31 cellular contexts compared by ENCODE assay signal in genomic region chr14:94801225-94801624, GRCh38. TPM values are rescaled to one million over a fixed set of nuclear protein-coding genes. Genes with fewer than 3 reads are reported as not detected.
"Had no signal": no experiment of that assay in that cellular context is flagged by ENCODE, and none has a peak within 500 bp of the region (broad histone marks: within the 10 kb centered on the region; RNA-seq: fewer than 3 reads in every experiment).

No MANE protein-coding gene starts in this region.

- FAIRE-seq: urothelium cell line had no signal

- H3K4me3 ChIP-seq: stomach, suprapubic skin, testis, thoracic aorta, thyroid gland, tibial artery, tibial nerve, transverse colon, upper lobe of left lung, upper lobe of right lung, uterus, vagina had no signal

- H3K36me3 Mint-ChIP-seq: stimulated activated effector memory CD8-positive, alpha-beta T cell treated with anti-CD3 and anti-CD28 coated beads, Interleukin-12 subunit alpha, Interleukin-12 subunit beta, amount 100 ng/mL, for 72 hours; stimulated activated memory B cell treated with anti-CD40 and anti-IgM and Interleukin-4, amounts not matched to agents 10 μg/mL and 1 μg/mL and 100 μg/mL, for 72 hours; stimulated activated naive B cell treated with anti-CD40 and anti-IgM and Interleukin-4, amounts not matched to agents 10 μg/mL and 1 μg/mL and 100 μg/mL, for 72 hours; type B pancreatic cell had no signal

- H3K27ac ChIP-seq: stomach, suprapubic skin, testis, thoracic aorta, thyroid gland, tibial artery, tibial nerve, transverse colon, upper lobe of left lung, upper lobe of right lung, uterus, vagina had no signal

- H3K4me1 Mint-ChIP-seq: stimulated activated effector memory CD8-positive, alpha-beta T cell treated with anti-CD3 and anti-CD28 coated beads, Interleukin-12 subunit alpha, Interleukin-12 subunit beta, amount 100 ng/mL, for 72 hours; stimulated activated memory B cell treated with anti-CD40 and anti-IgM and Interleukin-4, amounts not matched to agents 10 μg/mL and 1 μg/mL and 100 μg/mL, for 72 hours; stimulated activated naive B cell treated with anti-CD40 and anti-IgM and Interleukin-4, amounts not matched to agents 10 μg/mL and 1 μg/mL and 100 μg/mL, for 72 hours; stimulated activated naive CD8-positive, alpha-beta T cell treated with anti-CD3 and anti-CD28 coated beads, Interleukin-15, amount 100 ng/mL, for 72 hours had no signal

- DNase-seq: stimulated activated CD4-positive, alpha-beta T cell treated with anti-CD3 and anti-CD28 coated beads, Interleukin-2, amount 100 ng/mL, for 48 hours; stimulated activated CD4-positive, alpha-beta T cell treated with anti-CD3 and anti-CD28 coated beads, Interleukin-4, amount 100 ng/mL, for 1 hour; stimulated activated CD4-positive, alpha-beta T cell treated with anti-CD3 and anti-CD28 coated beads, Interleukin-4, amount 100 ng/mL, for 24 hours; stimulated activated CD4-positive, alpha-beta T cell treated with anti-CD3 and anti-CD28 coated beads, Interleukin-4, amount 100 ng/mL, for 4 hours; stimulated activated CD8-positive, alpha-beta memory T cell treated with anti-CD3 and anti-CD28 coated beads, Interleukin-4, amount 100 ng/mL, for 48 hours; stimulated activated naive B cell treated with anti-CD40 and anti-IgM and Interleukin-4, amounts not matched to agents 10 μg/mL and 1 μg/mL and 100 μg/mL, for 72 hours; stimulated activated naive CD4-positive, alpha-beta T cell; stimulated activated naive CD4-positive, alpha-beta T cell treated with Interleukin-2 at 50 U/mL for 16 hours; stimulated activated naive CD8-positive, alpha-beta T cell treated with anti-CD3 and anti-CD28 coated beads, Interleukin-15, amount 100 ng/mL, for 72 hours; stimulated activated naive CD8-positive, alpha-beta T cell treated with anti-CD3 and anti-CD28 coated beads, Interleukin-15, Interleukin-2, amounts not matched to agents 100 U/mL and 50 U/mL, for 24 hours; stomach; substantia nigra; testis; thyroid gland; tibial artery; transverse colon; trophoblast cell; upper lobe of left lung; upper lobe of right lung; uterus had no signal

- H3K27me3 ChIP-seq: stomach, suprapubic skin, testis, thyroid gland, tibial artery, tibial nerve, transverse colon, upper lobe of left lung, upper lobe of right lung, uterus, vagina had no signal

- H3K9me3 ChIP-seq: stomach, suprapubic skin, testis, thoracic aorta, thyroid gland, tibial artery, tibial nerve, transverse colon, upper lobe of left lung, upper lobe of right lung, uterus, vagina had no signal

- H3K36me3 ChIP-seq: stomach, suprapubic skin, thoracic aorta, thyroid gland, tibial artery, tibial nerve, transverse colon, upper lobe of left lung, upper lobe of right lung, uterus, vagina had no signal

- H3K4me1 ChIP-seq: stomach, testis, thyroid gland, transverse colon, upper lobe of left lung, upper lobe of right lung, uterus, vagina had no signal

- H3K27me3 Mint-ChIP-seq: stimulated activated naive B cell treated with anti-CD40 and anti-IgM and Interleukin-4, amounts not matched to agents 10 μg/mL and 1 μg/mL and 100 μg/mL, for 72 hours had no signal

- H3K4me3 Mint-ChIP-seq: stimulated activated effector memory CD8-positive, alpha-beta T cell treated with anti-CD3 and anti-CD28 coated beads, Interleukin-12 subunit alpha, Interleukin-12 subunit beta, amount 100 ng/mL, for 72 hours; stimulated activated memory B cell treated with anti-CD40 and anti-IgM and Interleukin-4, amounts not matched to agents 10 μg/mL and 1 μg/mL and 100 μg/mL, for 72 hours; stimulated activated naive B cell treated with anti-CD40 and anti-IgM and Interleukin-4, amounts not matched to agents 10 μg/mL and 1 μg/mL and 100 μg/mL, for 72 hours; stimulated activated naive CD8-positive, alpha-beta T cell treated with anti-CD3 and anti-CD28 coated beads, Interleukin-15, amount 100 ng/mL, for 72 hours; stimulated activated naive CD8-positive, alpha-beta T cell treated with anti-CD3 and anti-CD28 coated beads, Interleukin-15, Interleukin-2, amounts not matched to agents 100 ng/mL and 50 ng/mL, for 24 hours; type B pancreatic cell had no signal

- H3K9me3 Mint-ChIP-seq: stimulated activated effector memory CD8-positive, alpha-beta T cell treated with anti-CD3 and anti-CD28 coated beads, Interleukin-12 subunit alpha, Interleukin-12 subunit beta, amount 100 ng/mL, for 72 hours; stimulated activated memory B cell treated with anti-CD40 and anti-IgM and Interleukin-4, amounts not matched to agents 10 μg/mL and 1 μg/mL and 100 μg/mL, for 72 hours; stimulated activated naive CD8-positive, alpha-beta T cell treated with anti-CD3 and anti-CD28 coated beads, Interleukin-15, amount 100 ng/mL, for 72 hours; stimulated activated naive CD8-positive, alpha-beta T cell treated with anti-CD3 and anti-CD28 coated beads, Interleukin-15, Interleukin-2, amounts not matched to agents 100 ng/mL and 50 ng/mL, for 24 hours; type B pancreatic cell had no signal

- ATAC-seq: stimulated activated effector memory CD8-positive, alpha-beta T cell treated with anti-CD3 and anti-CD28 coated beads, Interleukin-12 subunit alpha, Interleukin-12 subunit beta, amount 100 ng/mL, for 72 hours; stimulated activated memory B cell treated with anti-CD40 and anti-IgM and Interleukin-4, amounts not matched to agents 10 μg/mL and 1 μg/mL and 100 μg/mL, for 72 hours; stimulated activated naive B cell treated with anti-CD40 and anti-IgM and Interleukin-4, amounts not matched to agents 10 μg/mL and 1 μg/mL and 100 μg/mL, for 72 hours; stimulated activated naive CD8-positive, alpha-beta T cell treated with anti-CD3 and anti-CD28 coated beads, Interleukin-15, amount 100 ng/mL, for 72 hours; stimulated activated naive CD8-positive, alpha-beta T cell treated with anti-CD3 and anti-CD28 coated beads, Interleukin-15, Interleukin-2, amounts not matched to agents 100 U/mL and 50 U/mL, for 24 hours; upper lobe of right lung had no signal

RNA-seq across cellular contexts. Expression of gene GSC, which starts 31.3 kb away (rescaled TPM):
- total RNA-seq: stomach, temporal lobe, upper lobe of right lung, ureter had no signal
